Comparison of ENCODE assay signal across 14 cellular contexts in the genomic region with DNA sequence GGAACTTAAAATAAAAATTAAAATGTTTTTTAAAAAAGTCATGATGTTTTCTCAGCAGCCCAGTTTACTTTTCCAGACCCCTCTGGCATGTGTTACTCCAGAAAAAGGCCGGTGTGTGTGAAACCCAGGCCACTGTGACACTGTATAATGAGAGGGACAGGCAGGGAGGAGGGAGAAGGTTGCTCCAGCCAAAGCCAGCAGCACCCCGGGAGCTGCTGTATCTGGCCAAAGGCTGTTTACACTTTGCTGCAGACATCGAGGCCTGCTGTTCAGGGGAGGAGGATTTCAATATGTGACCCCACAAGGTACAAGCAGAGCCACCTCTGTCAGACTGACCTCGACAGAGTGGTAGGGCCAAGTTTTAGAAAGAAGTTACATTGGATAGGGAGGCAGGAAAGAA. TPM values are rescaled to one million over a fixed set of nuclear protein-coding genes. Genes with fewer than 3 reads are reported as not detected.
DNase-seq lines count a peak whose midpoint lies in the region; ATAC-seq, FAIRE-seq and TF ChIP-seq lines count a peak whose summit lies in the region.
"Had no signal": no experiment of that assay in that cellular context is flagged by ENCODE, and none has a peak within 500 bp of the region (broad histone marks: within the 10 kb centered on the region; RNA-seq: fewer than 3 reads in every experiment).

No MANE protein-coding gene starts in this region.

- no peak overlapping the region for H3K9ac ChIP-seq in H1 (replicated peaks in 1 of 4; ENCODE audit: extremely low read depth in 1 of 4, low read depth in 3 of 4, low read length in 3 of 4)

- H4K20me1 ChIP-seq in H1 (replicated peaks in 1 of 2; ENCODE audit: control insufficient read depth in 1 of 2, insufficient read depth in 2 of 2, low read length in 2 of 2) = no peaks in the 10 kb centered on the region

- H3K4me2 ChIP-seq in H1 (ENCODE audit: insufficient read depth in 1 of 2, low read depth in 2 of 2, low read length in 2 of 2) = no peak overlapping the region
- H3K4me2 ChIP-seq: A549 had no signal

- no peak overlapping the region for H4K91ac ChIP-seq in H1 (replicated peaks; ENCODE audit: insufficient read length, low read length)

- H3K9me3 ChIP-seq in left ventricle myocardium inferior (replicated peaks) = peaks cover 4% of the 10 kb centered on the region
- H3K9me3 ChIP-seq in H1 (ENCODE audit: insufficient read depth in 2 of 2, low read depth in 1 of 2, low read length in 1 of 2) = no peaks in the 10 kb centered on the region
- no peaks in the 10 kb centered on the region for H3K9me3 ChIP-seq in aorta (ENCODE audit: control insufficient read depth, low read length)
- H3K9me3 ChIP-seq: A549 had no signal

- H3K4me3 ChIP-seq in left ventricle myocardium inferior = no peak overlapping the region
- no peak overlapping the region for H3K4me3 ChIP-seq in H1 (ENCODE audit: extremely low read depth in 1 of 4, insufficient read depth in 2 of 4, low read depth in 3 of 4, low read length in 4 of 4)
- H3K4me3 ChIP-seq in aorta (ENCODE audit: low read length in 2 of 2) = no peak overlapping the region
- H3K4me3 ChIP-seq: A549, GM12878 had no signal

- peaks cover 5% of the 10 kb centered on the region for H3K36me3 Mint-ChIP-seq in osteocyte (ENCODE audit: unreplicated experiment)

- 93% methylated on average over 4 of the region's 4 CpGs; no CpG with 5 or more reads in 1 of the 2 experiments for WGBS in H1 (ENCODE audit: extremely low coverage in 1 of 2, insufficient coverage in 1 of 2, insufficient read length in 1 of 2, insufficient replicate concordance in 2 of 2, low coverage in 1 of 2, low lambda C conversion rate in 2 of 2, missing lambda C conversion rate in 1 of 2), 2 experiments
- WGBS in aorta, 2 donors = 5 to 7% methylated on average over 4 of the region's 4 CpGs

- no peak for TF ChIP-seq RAD21 in H1 (IDR thresholded peaks at IDR 0.05 in 1 of 2, conservative IDR thresholded peaks at IDR 0.05 in 1 of 2; ENCODE audit: low read depth in 2 of 2, low read length in 2 of 2)

- TF ChIP-seq EP300 in H1 (IDR thresholded peaks at IDR 0.05; ENCODE audit: borderline replicate concordance in 1 of 2, low read depth in 2 of 2, low read length in 2 of 2) = no peak

- TF ChIP-seq POLR2A in H1 (IDR thresholded peaks at IDR 0.05; ENCODE audit: control extremely low read depth in 1 of 2, low read depth in 2 of 2, low read length in 2 of 2) = no peak

- no peak overlapping the region for H3K56ac ChIP-seq in H1 (replicated peaks; ENCODE audit: insufficient read length, low read depth, low read length)

- H3K9me3 Mint-ChIP-seq in osteocyte (ENCODE audit: unreplicated experiment) = peaks cover 3% of the 10 kb centered on the region
- H3K9me3 Mint-ChIP-seq in stimulated activated naive CD8-positive, alpha-beta T cell treated with anti-CD3 and anti-CD28 coated beads, Interleukin-15, amount 100 ng/mL, for 72 hours = peaks cover 0 to 19% of the 10 kb centered on the region in 2 donors

- H2BK5ac ChIP-seq in H1 (ENCODE audit: low read depth, low read length) = no peak overlapping the region

- peaks cover 48% of the 10 kb centered on the region for H3K4me1 Mint-ChIP-seq in osteocyte (ENCODE audit: unreplicated experiment)
- peaks cover 26% of the 10 kb centered on the region for H3K4me1 Mint-ChIP-seq in stimulated activated naive CD8-positive, alpha-beta T cell treated with anti-CD3 and anti-CD28 coated beads, Interleukin-15, amount 100 ng/mL, for 72 hours

- H3K14ac ChIP-seq in H1 (ENCODE audit: insufficient read length) = no peak overlapping the region

- DNase-seq in left ventricle myocardium inferior = no peak
- DNase-seq in Right ventricle myocardium inferior (ENCODE audit: missing footprints) = no peak
- DNase-seq in H1 (ENCODE audit: low read depth in 1 of 2, low spot score in 2 of 2) = no peak
- DNase-seq in osteocyte (ENCODE audit: extremely low spot score, unreplicated experiment) = no peak
- DNase-seq in aorta = no peak
- DNase-seq in stimulated activated naive CD8-positive, alpha-beta T cell treated with anti-CD3 and anti-CD28 coated beads, Interleukin-15, amount 100 ng/mL, for 72 hours = no peak
- DNase-seq in Ammon's horn (ENCODE audit: low spot score) = no peak
- DNase-seq: DMS53, Kasumi-1, NCI-H1930, NCI-H2171 had no signal

- intact Hi-C loops in left ventricle myocardium inferior (cut with micrococcal nuclease) (no loop called here), Right ventricle myocardium inferior (cut with DNase I) (no loop called here), aorta (cut with DNase I) (no loop called here)

- H2AK5ac ChIP-seq in H1 (ENCODE audit: low read depth, low read length) = no peak overlapping the region

- ATAC-seq in Right ventricle myocardium inferior (no peak), aorta (ENCODE audit: low FRiP score) (no peak), GM21360 (IDR thresholded peaks at IDR 0.05; ENCODE audit: unreplicated experiment) (no peak)
- no peak for ATAC-seq in stimulated activated naive CD8-positive, alpha-beta T cell treated with anti-CD3 and anti-CD28 coated beads, Interleukin-15, amount 100 ng/mL, for 72 hours
- ATAC-seq: A549, GM12878 had no signal

- peak overlapping the region; percentile 80 for H3K27ac ChIP-seq in left ventricle myocardium inferior (replicated peaks)
- H3K27ac ChIP-seq in H1 (ENCODE audit: low read depth, low read length) = no peak overlapping the region
- H3K27ac ChIP-seq in aorta (ENCODE audit: low read depth in 1 of 2, low read length in 2 of 2) = peak overlapping the region; percentile 68 to 98

- H3K36me3 ChIP-seq in left ventricle myocardium inferior (no peaks in the 10 kb centered on the region), H1 (ENCODE audit: control insufficient read depth in 2 of 4, insufficient read depth in 4 of 4, low read length in 3 of 4) (no peaks in the 10 kb centered on the region), aorta (ENCODE audit: control insufficient read depth in 1 of 2, insufficient read depth in 2 of 2, low read length in 1 of 2) (no peaks in the 10 kb centered on the region)

- no peaks in the 10 kb centered on the region for H3K23me2 ChIP-seq in H1 (ENCODE audit: low read depth, low read length)

- H2BK15ac ChIP-seq in H1 (ENCODE audit: low read length) = no peak overlapping the region

- H3K18ac ChIP-seq in H1 (ENCODE audit: extremely low read depth, low read length) = no peak overlapping the region

- FAIRE-seq in H1 (lab: Jason Lieb, UNC) = no peak
- FAIRE-seq: A549, GM12878 had no signal

- H4K5ac ChIP-seq in H1 (ENCODE audit: insufficient read length, low read depth, low read length) = no peak overlapping the region

- H4K8ac ChIP-seq in H1 (ENCODE audit: extremely low read depth, insufficient read depth, low read length) = 0 out of 2 replicates have a peak overlapping the region, but pooled peaks have one; percentile 38

- CTCF ChIA-PET in H1 (lab: Charles Lee; ENCODE audit: partially characterized antibody) = interaction anchor here (1.0 kb wide), 1 partner anchor 66 kb away, joined by 3 read pairs; no protein-coding TSS in a partner anchor

- POLR2A ChIA-PET in H1 (lab: Charles Lee; ENCODE audit: partially characterized antibody) = no interaction called here

- H3K27me3 ChIP-seq in left ventricle myocardium inferior (ENCODE audit: low read depth) (no peaks in the 10 kb centered on the region), H1 (replicated peaks in 1 of 4; ENCODE audit: control insufficient read depth in 3 of 4, extremely low read depth in 1 of 4, insufficient read depth in 3 of 4, low read length in 3 of 4) (no peaks in the 10 kb centered on the region), aorta (ENCODE audit: control insufficient read depth in 1 of 2, insufficient read depth in 2 of 2, low read length in 1 of 2) (no peaks in the 10 kb centered on the region)

- H3K27ac Mint-ChIP-seq in osteocyte (ENCODE audit: unreplicated experiment) = peak overlapping the region; percentile 94
- H3K27ac Mint-ChIP-seq in stimulated activated naive CD8-positive, alpha-beta T cell treated with anti-CD3 and anti-CD28 coated beads, Interleukin-15, amount 100 ng/mL, for 72 hours = no peak overlapping the region

- TF ChIP-seq CTCF in left ventricle myocardium inferior (IDR thresholded peaks at IDR 0.05; ENCODE audit: borderline replicate concordance) (no peak), H1 (IDR thresholded peaks at IDR 0.05; ENCODE audit: control extremely low read depth in 1 of 3, insufficient read depth in 1 of 3, low read depth in 1 of 3, low read length in 3 of 3) (no peak), osteocyte (IDR thresholded peaks at IDR 0.05) (no peak)

- no peaks in the 10 kb centered on the region for H3K79me2 ChIP-seq in H1 (ENCODE audit: control insufficient read depth in 1 of 2, insufficient read depth in 2 of 2, low read length in 2 of 2)

- H2AFZ ChIP-seq in H1 (ENCODE audit: low read length) = no peak overlapping the region

- H3K27me3 Mint-ChIP-seq in osteocyte (ENCODE audit: unreplicated experiment) = no peaks in the 10 kb centered on the region
- H3K27me3 Mint-ChIP-seq in stimulated activated naive CD8-positive, alpha-beta T cell treated with anti-CD3 and anti-CD28 coated beads, Interleukin-15, amount 100 ng/mL, for 72 hours = peaks cover 7% of the 10 kb centered on the region

- H2BK12ac ChIP-seq in H1 (ENCODE audit: low read depth, low read length) = no peak overlapping the region

- H3K79me1 ChIP-seq in H1 (ENCODE audit: low read depth, low read length) = no peaks in the 10 kb centered on the region

- H2BK120ac ChIP-seq in H1 (replicated peaks; ENCODE audit: low read depth, low read length) = no peak overlapping the region

- H3K23ac ChIP-seq in H1 (ENCODE audit: insufficient read length) = no peak overlapping the region

- no peak overlapping the region for H3K4ac ChIP-seq in H1 (replicated peaks; ENCODE audit: insufficient read length, low read depth, low read length)

- H3K4me1 ChIP-seq in left ventricle myocardium inferior = peaks cover 23% of the 10 kb centered on the region
- H3K4me1 ChIP-seq in H1 (replicated peaks in 1 of 4; ENCODE audit: control insufficient read depth in 3 of 4, insufficient read depth in 4 of 4, low read length in 3 of 4) = no peaks in the 10 kb centered on the region
- H3K4me1 ChIP-seq in aorta (ENCODE audit: control insufficient read depth in 1 of 2, insufficient read depth in 2 of 2, low read length in 2 of 2) = peaks cover 7 to 10% of the 10 kb centered on the region in 2 donors

- no peak overlapping the region for H3K4me3 Mint-ChIP-seq in osteocyte (ENCODE audit: unreplicated experiment)
- no peak overlapping the region for H3K4me3 Mint-ChIP-seq in stimulated activated naive CD8-positive, alpha-beta T cell treated with anti-CD3 and anti-CD28 coated beads, Interleukin-15, amount 100 ng/mL, for 72 hours

- H2BK20ac ChIP-seq in H1 (ENCODE audit: low read length) = no peak overlapping the region

RNA-seq across cellular contexts. Expression of gene CD44, which starts 41.2 kb away (rescaled TPM):
- total RNA-seq in left ventricle myocardium inferior (14.0 TPM), Right ventricle myocardium inferior (19.9 TPM), osteocyte (283 and 309 TPM in 2 replicates), aorta (100 to 1,000 TPM; 321 to 462 TPM)
- 11.8 and 13.4 TPM in 2 replicates for total RNA-seq in H1 (2021; fragmentation: NEBNext Ultra II Directional; extraction: Animal tissue kit (Norgen Biotek cat#: 25700))
- polyA plus RNA-seq in H1 (2011; rRNA removed) (9.9 and 13.7 TPM in 2 replicates), aorta (100 to 1,000 TPM in 1 of 2 donors, 10 to 100 TPM in 1; 70.0 to 113 TPM)
- 8.9 TPM for polyA plus RNA-seq in H1 (2011; cell fraction: cytosol; rRNA removed)
- polyA plus RNA-seq in H1 (2011; cell fraction: nucleus; rRNA removed) = 13.7 TPM
- 10.0 to 13.9 TPM (median 12.5 TPM) in 4 replicates for polyA plus RNA-seq in H1 (2012, experiment 1 of 2)
- 4.9 TPM for polyA plus RNA-seq in H1 (2012, experiment 2 of 2)
- 18.4 TPM for polyA plus RNA-seq in H1 (2013, experiment 1 of 2)
- 22.9 TPM for polyA plus RNA-seq in H1 (2013, experiment 2 of 2)
- 18.6 and 28.2 TPM in 2 replicates for polyA minus RNA-seq in H1 (2011; rRNA and poly(A)+ RNA removed)
- 9.8 TPM for polyA minus RNA-seq in H1 (2011; cell fraction: cytosol; rRNA and poly(A)+ RNA removed)
- 25.2 TPM for polyA minus RNA-seq in H1 (2011; cell fraction: nucleus; rRNA and poly(A)+ RNA removed)

Comparison
In these comparisons a context has a peak if more than half of its experiments do, and no peak if none do; other contexts are left out.
1. RNA of gene CD44, which starts 41.2 kb away (total RNA-seq): 321 to 462 TPM in aorta and 283 to 309 TPM in osteocyte; 19.9 TPM in Right ventricle myocardium inferior (single experiment), 14.0 TPM in left ventricle myocardium inferior (single experiment) and 11.8 to 13.4 TPM in H1; every median in the first group is over 10 times any median in the second.